ENCODE assay signal across 11 cellular contexts in genomic region chr1:207436746-207437145, GRCh38. TPM values are rescaled to one million over a fixed set of nuclear protein-coding genes. Genes with fewer than 3 reads are reported as not detected.
"Had no signal": no experiment of that assay in that cellular context is flagged by ENCODE, and none has a peak within 500 bp of the region (broad histone marks: within the 10 kb centered on the region; RNA-seq: fewer than 3 reads in every experiment).

No MANE protein-coding gene starts in this region.

RNA-seq across cellular contexts. Expression of gene CR2, which starts 17.4 kb away (rescaled TPM):
- total RNA-seq: activated T-helper 1 cell treated with anti-CD3 and anti-CD28 coated beads, Interleukin-12 subunit alpha, Interleukin-12 subunit beta, Interleukin-2, Interleukin-4 antibody, amounts not matched to agents 30 ng/mL and 10 ng/mL and 1 ng/mL, durations not matched to agents 14 hours and 24 hours and 36 hours; activated T-helper 2 cell treated with anti-CD3 and anti-CD28 coated beads, Interferon-gamma antibody, Interleukin-2, Interleukin-4, amounts not matched to agents 10 μg/mL and 5 μg/mL and 100 μg/mL, durations not matched to agents 14 hours and 24 hours and 36 hours; ascending aorta; body of pancreas; bronchial epithelial cell; cardiac muscle cell; cardiac septum; cerebellum; chondrocyte had no signal
- polyA plus RNA-seq: cardiac muscle cell had no signal

RNA-seq across cellular contexts. Expression of gene CR1, which starts 59.2 kb away (rescaled TPM):
- total RNA-seq: activated naive CD4-positive, alpha-beta T cell treated with anti-CD3 and anti-CD28 coated beads for 36 hours; activated naive CD8-positive, alpha-beta T cell treated with anti-CD3 and anti-CD28 coated beads for 36 hours; activated T-helper 1 cell treated with anti-CD3 and anti-CD28 coated beads, Interleukin-12 subunit alpha, Interleukin-12 subunit beta, Interleukin-2, Interleukin-4 antibody, amounts not matched to agents 30 ng/mL and 10 ng/mL and 1 ng/mL, durations not matched to agents 14 hours and 24 hours and 36 hours; activated T-helper 2 cell treated with anti-CD3 and anti-CD28 coated beads, Interferon-gamma antibody, Interleukin-2, Interleukin-4, amounts not matched to agents 10 μg/mL and 5 μg/mL and 100 μg/mL, durations not matched to agents 14 hours and 24 hours and 36 hours; bronchial epithelial cell; cardiac muscle cell; chondrocyte had no signal
- polyA plus RNA-seq: cardiac muscle cell had no signal
